Comparison of ENCODE assay signal across 8 cellular contexts in genomic region chr11:66545701-66546367, GRCh38. TPM values are rescaled to one million over a fixed set of nuclear protein-coding genes. Genes with fewer than 3 reads are reported as not detected.
DNase-seq lines count a peak whose midpoint lies in the region; TF ChIP-seq lines count a peak whose summit lies in the region.

A gene with protein sequence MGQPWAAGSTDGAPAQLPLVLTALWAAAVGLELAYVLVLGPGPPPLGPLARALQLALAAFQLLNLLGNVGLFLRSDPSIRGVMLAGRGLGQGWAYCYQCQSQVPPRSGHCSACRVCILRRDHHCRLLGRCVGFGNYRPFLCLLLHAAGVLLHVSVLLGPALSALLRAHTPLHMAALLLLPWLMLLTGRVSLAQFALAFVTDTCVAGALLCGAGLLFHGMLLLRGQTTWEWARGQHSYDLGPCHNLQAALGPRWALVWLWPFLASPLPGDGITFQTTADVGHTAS (minus strand): TSS chr11:66546048. CDS start chr11:66546003, 45 bp downstream.

- no peaks in the 10 kb centered on the region for H3K36me3 ChIP-seq in SK-N-MC (ENCODE audit: insufficient read depth, low read length)
- H3K36me3 ChIP-seq in suprapubic skin, result peaks cover 22% of the 10 kb centered on the region

- TF ChIP-seq EP300 in suprapubic skin (IDR thresholded peaks at IDR 0.05), result no peak

- POLR2A ChIA-PET in HEK293T (lab: Yijun Ruan, JAX), result interaction anchor here (0.7 to 1.4 kb wide), 13 partner anchors 11 to 132 kb away, joined by 3 to 6 read pairs (median 3); partner anchors contain the start of genes CTSF, DPP3, RBM14 and RBM4

- DNase-seq in GF-D8 (lab: John Stamatoyannopoulos, UW) (peak; percentile 80), HEK293T (ENCODE audit: extremely low spot score) (peak; percentile 99), MV-4-11 (lab: John Stamatoyannopoulos, UW) (peak; percentile 96), SK-N-MC (ENCODE audit: low read depth, low spot score) (peak; percentile 2), globus pallidus (ENCODE audit: low spot score) (peak; percentile 97), nucleus accumbens (lab: John Stamatoyannopoulos, UW) (peak; percentile 36 to 97 (median 91)), suprapubic skin (ENCODE audit: low spot score in 2 of 2) (peak; percentile 97 to 98)
- peak; percentile 91 for DNase-seq in activated naive CD4-positive, alpha-beta T cell treated with anti-CD3 and anti-CD28 coated beads, Interleukin-2, amount 10 ng/mL, durations not matched to agents 7 days and 5 days

- no peaks in the 10 kb centered on the region for H3K27me3 ChIP-seq in suprapubic skin

- H3K27ac Mint-ChIP-seq in activated naive CD4-positive, alpha-beta T cell treated with anti-CD3 and anti-CD28 coated beads, Interleukin-2, amount 10 ng/mL, durations not matched to agents 7 days and 5 days, result peak within 1 kb of the TSS; percentile 82

- H3K4me1 Mint-ChIP-seq in activated naive CD4-positive, alpha-beta T cell treated with anti-CD3 and anti-CD28 coated beads, Interleukin-2, amount 10 ng/mL, durations not matched to agents 7 days and 5 days, result peaks cover 35% of the 10 kb centered on the region

- no peak within 1 kb of the TSS for H3K27ac ChIP-seq in SK-N-MC
- H3K27ac ChIP-seq in suprapubic skin, result peak within 1 kb of the TSS; percentile 53

- peak within 1 kb of the TSS; percentile 89 for H3K9ac ChIP-seq in SK-N-MC (ENCODE audit: insufficient read length)

- H3K4me3 ChIP-seq in SK-N-MC, result peak within 1 kb of the TSS; percentile 89
- peak within 1 kb of the TSS; percentile 73 for H3K4me3 ChIP-seq in suprapubic skin

- H3K36me3 Mint-ChIP-seq in activated naive CD4-positive, alpha-beta T cell treated with anti-CD3 and anti-CD28 coated beads, Interleukin-2, amount 10 ng/mL, durations not matched to agents 7 days and 5 days, result peaks cover 18% of the 10 kb centered on the region

- no peaks in the 10 kb centered on the region for H3K9me3 Mint-ChIP-seq in activated naive CD4-positive, alpha-beta T cell treated with anti-CD3 and anti-CD28 coated beads, Interleukin-2, amount 10 ng/mL, durations not matched to agents 7 days and 5 days

- TF ChIP-seq POLR2A in suprapubic skin (IDR thresholded peaks at IDR 0.05), result peak in 1 of 2 donors; percentile 36

- H3K9me3 ChIP-seq in SK-N-MC (ENCODE audit: low read depth, low read length), result no peaks in the 10 kb centered on the region
- no peaks in the 10 kb centered on the region for H3K9me3 ChIP-seq in suprapubic skin

- H3K4me1 ChIP-seq in suprapubic skin, result peaks cover 36% of the 10 kb centered on the region

- CTCF ChIA-PET in HEK293T (lab: Yijun Ruan, JAX), result interaction anchor here (0.6 to 1.3 kb wide), 2 partner anchors 133 to 139 kb away, joined by 3 to 7 read pairs; no protein-coding TSS in a partner anchor
- CTCF ChIA-PET in activated naive CD4-positive, alpha-beta T cell treated with anti-CD3 and anti-CD28 coated beads, Interleukin-2, amount 10 ng/mL, durations not matched to agents 7 days and 5 days (lab: Charles Lee), result interaction anchor here (0.9 to 1.2 kb wide), 3 partner anchors 32 to 159 kb away, joined by 3 read pairs; no protein-coding TSS in a partner anchor

- TF ChIP-seq CTCF in suprapubic skin (IDR thresholded peaks at IDR 0.05), result no peak

- peak within 1 kb of the TSS; percentile 91 for H3K4me3 Mint-ChIP-seq in activated naive CD4-positive, alpha-beta T cell treated with anti-CD3 and anti-CD28 coated beads, Interleukin-2, amount 10 ng/mL, durations not matched to agents 7 days and 5 days

- WGBS in suprapubic skin, result 0% methylated on average over 26 of the region's 71 CpGs

- peaks cover 37% of the 10 kb centered on the region for H3K27me3 Mint-ChIP-seq in activated naive CD4-positive, alpha-beta T cell treated with anti-CD3 and anti-CD28 coated beads, Interleukin-2, amount 10 ng/mL, durations not matched to agents 7 days and 5 days

TF ChIP-seq in HEK293T, 16 proteins besides CTCF, POLR2A, EP300 and RAD21:
- TF ChIP-seq ZNF384 (IDR thresholded peaks at IDR 0.05) (no peak), HDGF (IDR thresholded peaks at IDR 0.05; ENCODE audit: borderline replicate concordance) (peak; percentile 27; the same call in 1 of the 2 replicates), ELF4 (IDR thresholded peaks at IDR 0.05) (peak; percentile 83)
- TF ChIP-seq, protein P1, sequence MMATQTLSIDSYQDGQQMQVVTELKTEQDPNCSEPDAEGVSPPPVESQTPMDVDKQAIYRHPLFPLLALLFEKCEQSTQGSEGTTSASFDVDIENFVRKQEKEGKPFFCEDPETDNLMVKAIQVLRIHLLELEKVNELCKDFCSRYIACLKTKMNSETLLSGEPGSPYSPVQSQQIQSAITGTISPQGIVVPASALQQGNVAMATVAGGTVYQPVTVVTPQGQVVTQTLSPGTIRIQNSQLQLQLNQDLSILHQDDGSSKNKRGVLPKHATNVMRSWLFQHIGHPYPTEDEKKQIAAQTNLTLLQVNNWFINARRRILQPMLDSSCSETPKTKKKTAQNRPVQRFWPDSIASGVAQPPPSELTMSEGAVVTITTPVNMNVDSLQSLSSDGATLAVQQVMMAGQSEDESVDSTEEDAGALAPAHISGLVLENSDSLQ (IDR thresholded peaks at IDR 0.05), result peak; percentile 98

RNA-seq across cellular contexts. Expression of the gene that starts here (rescaled TPM):
- total RNA-seq in suprapubic skin, result 10 to 100 TPM; 13.9 to 37.2 (median 15.3) TPM

Comparison
In these comparisons a context has a peak if more than half of its experiments do, and no peak if none do; other contexts are left out.
1. DNase-seq: peak in every context shown above with its lines; median percentile 99 in HEK293T; 98 in suprapubic skin; 97 in globus pallidus; 96 in MV-4-11; 91 in activated naive CD4-positive, alpha-beta T cell treated with anti-CD3 and anti-CD28 coated beads, Interleukin-2, amount 10 ng/mL, durations not matched to agents 7 days and 5 days; 91 in nucleus accumbens; 80 in GF-D8; 2 in SK-N-MC.